In genomic region chr14:94987409-94987808, GRCh38 we compare ENCODE assay signal across 27 cellular contexts.
"Had no signal": no experiment of that assay in that cellular context is flagged by ENCODE, and none has a peak within 500 bp of the region (broad histone marks: within the 10 kb centered on the region; RNA-seq: fewer than 3 reads in every experiment).

No MANE protein-coding gene starts in this region.

- H3K36me3 ChIP-seq: stomach, suprapubic skin, thoracic aorta, thyroid gland, tibial artery, tibial nerve, transverse colon, upper lobe of left lung, upper lobe of right lung, uterus, vagina had no signal

- H3K27ac ChIP-seq: stomach, suprapubic skin, testis, thoracic aorta, thyroid gland, tibial artery, tibial nerve, transverse colon, upper lobe of left lung, upper lobe of right lung, uterus, vagina had no signal

- DNase-seq: stimulated activated CD4-positive, alpha-beta T cell treated with anti-CD3 and anti-CD28 coated beads, Interleukin-2, amount 100 ng/mL, for 48 hours; stimulated activated CD4-positive, alpha-beta T cell treated with anti-CD3 and anti-CD28 coated beads, Interleukin-4, amount 100 ng/mL, for 1 hour; stimulated activated CD4-positive, alpha-beta T cell treated with anti-CD3 and anti-CD28 coated beads, Interleukin-4, amount 100 ng/mL, for 24 hours; stimulated activated CD4-positive, alpha-beta T cell treated with anti-CD3 and anti-CD28 coated beads, Interleukin-4, amount 100 ng/mL, for 4 hours; stimulated activated CD8-positive, alpha-beta memory T cell treated with anti-CD3 and anti-CD28 coated beads, Interleukin-4, amount 100 ng/mL, for 48 hours; stimulated activated naive B cell treated with anti-CD40 and anti-IgM and Interleukin-4, amounts not matched to agents 10 μg/mL and 1 μg/mL and 100 μg/mL, for 72 hours; stimulated activated naive CD4-positive, alpha-beta T cell; stimulated activated naive CD4-positive, alpha-beta T cell treated with Interleukin-2 at 50 U/mL for 16 hours; stimulated activated naive CD8-positive, alpha-beta T cell treated with anti-CD3 and anti-CD28 coated beads, Interleukin-15, amount 100 ng/mL, for 72 hours; stimulated activated naive CD8-positive, alpha-beta T cell treated with anti-CD3 and anti-CD28 coated beads, Interleukin-15, Interleukin-2, amounts not matched to agents 100 U/mL and 50 U/mL, for 24 hours; stomach; substantia nigra; testis; thyroid gland; tibial artery; transverse colon; trophoblast cell; upper lobe of left lung; upper lobe of right lung; uterus had no signal

- ATAC-seq: stimulated activated effector memory CD8-positive, alpha-beta T cell treated with anti-CD3 and anti-CD28 coated beads, Interleukin-12 subunit alpha, Interleukin-12 subunit beta, amount 100 ng/mL, for 72 hours; stimulated activated memory B cell treated with anti-CD40 and anti-IgM and Interleukin-4, amounts not matched to agents 10 μg/mL and 1 μg/mL and 100 μg/mL, for 72 hours; stimulated activated naive B cell treated with anti-CD40 and anti-IgM and Interleukin-4, amounts not matched to agents 10 μg/mL and 1 μg/mL and 100 μg/mL, for 72 hours; stimulated activated naive CD8-positive, alpha-beta T cell treated with anti-CD3 and anti-CD28 coated beads, Interleukin-15, amount 100 ng/mL, for 72 hours; stimulated activated naive CD8-positive, alpha-beta T cell treated with anti-CD3 and anti-CD28 coated beads, Interleukin-15, Interleukin-2, amounts not matched to agents 100 U/mL and 50 U/mL, for 24 hours; upper lobe of right lung had no signal

- H3K9me3 ChIP-seq: suprapubic skin, testis, thoracic aorta, thyroid gland, upper lobe of right lung, vagina had no signal

- H3K27me3 ChIP-seq: stomach, testis, thyroid gland, tibial artery, tibial nerve, transverse colon, upper lobe of left lung, upper lobe of right lung, uterus, vagina had no signal

- H3K4me3 ChIP-seq: stomach, suprapubic skin, testis, thoracic aorta, thyroid gland, tibial artery, tibial nerve, transverse colon, upper lobe of left lung, upper lobe of right lung, uterus, vagina had no signal

- FAIRE-seq: urothelium cell line had no signal

- H3K4me1 ChIP-seq: stomach, suprapubic skin, testis, thyroid gland, tibial artery, transverse colon, upper lobe of left lung, upper lobe of right lung, uterus, vagina had no signal
